ENCODE assay signal across 31 cellular contexts in genomic region chr22:45001653-45002052, GRCh38. TPM values are rescaled to one million over a fixed set of nuclear protein-coding genes. Genes with fewer than 3 reads are reported as not detected.
"Had no signal": no experiment of that assay in that cellular context is flagged by ENCODE, and none has a peak within 500 bp of the region (broad histone marks: within the 10 kb centered on the region; RNA-seq: fewer than 3 reads in every experiment).

No MANE protein-coding gene starts in this region.

- H3K4me1 ChIP-seq: colonic mucosa, foreskin keratinocyte had no signal

- H3K27ac Mint-ChIP-seq: dendritic cell treated with granulocyte-macrophage colony-stimulating factor and Interleukin-4, amounts not matched to agents 40 ng/mL and 50 ng/mL, for 4 days; effector memory CD8-positive, alpha-beta T cell; endodermal cell had no signal

- ATAC-seq: effector memory CD8-positive, alpha-beta T cell; esophagus mucosa; foreskin keratinocyte; gastrocnemius medialis; gastroesophageal sphincter; heart left ventricle; heart right ventricle had no signal

- H3K4me2 ChIP-seq: hepatocyte had no signal

- H3K27ac ChIP-seq: colonic mucosa, coronary artery, epithelial cell of prostate, esophagus muscularis mucosa, esophagus squamous epithelium, foreskin keratinocyte, gastrocnemius medialis, gastroesophageal sphincter, heart left ventricle, heart right ventricle, hepatocyte had no signal

- DNase-seq: colonic mucosa; cortex of kidney; dermis blood vessel endothelial cell; dorsolateral prefrontal cortex; effector CD4-positive, alpha-beta T cell; effector CD8-positive, alpha-beta T cell; effector memory CD4-positive, alpha-beta T cell; effector memory CD8-positive, alpha-beta T cell; endodermal cell; erythroblast; esophagus squamous epithelium; foreskin fibroblast; foreskin keratinocyte; foreskin melanocyte; gastrocnemius medialis; glutamatergic neuron; head of caudate nucleus; heart left ventricle; heart right ventricle; hippocampal formation had no signal

- H3K9me3 Mint-ChIP-seq: dendritic cell treated with granulocyte-macrophage colony-stimulating factor and Interleukin-4, amounts not matched to agents 40 ng/mL and 50 ng/mL, for 4 days; effector memory CD8-positive, alpha-beta T cell; endodermal cell had no signal

- H3K4me3 ChIP-seq: colonic mucosa, coronary artery, dorsolateral prefrontal cortex, esophagus muscularis mucosa, esophagus squamous epithelium, gastrocnemius medialis, gastroesophageal sphincter, heart left ventricle, heart right ventricle, hepatocyte had no signal

- H2AFZ ChIP-seq: hepatocyte had no signal

- H3K36me3 ChIP-seq: colonic mucosa, esophagus muscularis mucosa, esophagus squamous epithelium, gastrocnemius medialis, gastroesophageal sphincter, heart left ventricle, heart right ventricle had no signal

- H3K9me3 ChIP-seq: colonic mucosa, esophagus muscularis mucosa, esophagus squamous epithelium, gastrocnemius medialis, gastroesophageal sphincter, heart left ventricle, heart right ventricle had no signal

- H3K4me3 Mint-ChIP-seq: dendritic cell treated with granulocyte-macrophage colony-stimulating factor and Interleukin-4, amounts not matched to agents 40 ng/mL and 50 ng/mL, for 4 days; effector memory CD8-positive, alpha-beta T cell; endodermal cell had no signal

RNA-seq across cellular contexts. Expression of gene PHF21B, which starts 8.2 kb away (rescaled TPM):
- total RNA-seq: colonic mucosa, dermis blood vessel endothelial cell, endothelial cell of umbilical vein, esophagus mucosa, fibroblast of villous mesenchyme, glomerular endothelial cell had no signal
- polyA plus RNA-seq: endothelial cell of umbilical vein, fibroblast of lung had no signal
